In genomic region chr19:46030861-46031550, GRCh38 we compare ENCODE assay signal across 16 cellular contexts. TPM values are rescaled to one million over a fixed set of nuclear protein-coding genes. Genes with fewer than 3 reads are reported as not detected.
DNase-seq lines count a peak whose midpoint lies in the region; ATAC-seq and TF ChIP-seq lines count a peak whose summit lies in the region.
"Had no signal": no experiment of that assay in that cellular context is flagged by ENCODE, and none has a peak within 500 bp of the region (broad histone marks: within the 10 kb centered on the region; RNA-seq: fewer than 3 reads in every experiment).

No MANE protein-coding gene starts in this region.

- H3K9me3 ChIP-seq in HEK293 (ENCODE audit: control insufficient read depth, insufficient read depth, low read depth, low read length), result no peaks in the 10 kb centered on the region; the same call in 1 of the 2 replicates
- no peaks in the 10 kb centered on the region for H3K9me3 ChIP-seq in aorta (ENCODE audit: control insufficient read depth, low read length)

- 66 to 69% methylated on average over 12 of the region's 12 CpGs for WGBS in aorta, 2 donors

- POLR2A ChIA-PET in HEK293 (lab: Yijun Ruan, JAX), result no interaction called here

- DNase-seq in SW480 (ENCODE audit: low spot score), result peak; percentile 60
- DNase-seq in islet precursor cell, result peak; percentile 73
- DNase-seq in posterior vena cava (ENCODE audit: low spot score), result peak; percentile 31
- DNase-seq in stimulated activated CD4-positive, alpha-beta T cell treated with anti-CD3 and anti-CD28 coated beads, Interleukin-1b, Interleukin-23, amount 100 ng/mL, for 48 hours, result no peak
- no peak for DNase-seq in aorta
- DNase-seq: GDM1, NCI-H1048, NCI-H146, NCI-H2081 treated with DMSO at 0.1 percent for 48 hours, NCI-H226, NCI-H526 treated with DMSO at 0.1 percent for 48 hours, PC-9 had no signal

- ATAC-seq in GM18861 (IDR thresholded peaks at IDR 0.05; ENCODE audit: unreplicated experiment) (no peak), aorta (ENCODE audit: low FRiP score) (no peak)

- CTCF ChIA-PET in HEK293 (lab: Yijun Ruan, JAX), result interaction anchor here (0.7 to 21.8 kb wide), 4 partner anchors 33 to 235 kb away, joined by 3 to 625 read pairs (median 38); no protein-coding TSS in a partner anchor

- no peak for TF ChIP-seq CTCF in HEK293 (tag by site-specific recombination; IDR thresholded peaks at IDR 0.05)

- no peak overlapping the region for H3K4me3 ChIP-seq in HEK293 (ENCODE audit: low read depth, low read length)
- no peak overlapping the region for H3K4me3 ChIP-seq in aorta (ENCODE audit: low read length in 2 of 2)
- H3K4me3 ChIP-seq: BLaER1 treated with 17β-estradiol and CSF1 and Interleukin-3, amounts not matched to agents 10 nM and 100 nM; PC-9; SK-N-MC had no signal

- H3K27ac ChIP-seq in HEK293 (ENCODE audit: extremely low read depth, low read depth, low read length) (no peak overlapping the region), aorta (ENCODE audit: low read depth in 1 of 2, low read length in 2 of 2) (no peak overlapping the region)
- H3K27ac ChIP-seq: BLaER1 treated with 17β-estradiol and CSF1 and Interleukin-3, amounts not matched to agents 10 nM and 100 nM; PC-9; SK-N-MC had no signal

- intact Hi-C loops in posterior vena cava (cut with DNase I) (no loop called here), aorta (cut with DNase I) (loop anchor here in 1 of 2 donors (5.0 kb wide), 1 partner anchor 156 kb away; no protein-coding TSS in a partner anchor)

- peaks cover 0 to 5% of the 10 kb centered on the region in 2 experiments; a peak in 1 of 3 replicates for H3K36me3 ChIP-seq in HEK293 (ENCODE audit: control insufficient read depth in 2 of 2, insufficient read depth in 1 of 2, low read length in 2 of 2)
- no peaks in the 10 kb centered on the region for H3K36me3 ChIP-seq in aorta (ENCODE audit: control insufficient read depth in 1 of 2, insufficient read depth in 2 of 2, low read length in 1 of 2)

- no peaks in the 10 kb centered on the region for H3K27me3 ChIP-seq in aorta (ENCODE audit: control insufficient read depth in 1 of 2, insufficient read depth in 2 of 2, low read length in 1 of 2)

- peaks cover 8% of the 10 kb centered on the region; the same call in 1 of the 2 replicates for H3K4me1 ChIP-seq in HEK293 (ENCODE audit: control insufficient read depth, insufficient read depth, low read length)
- H3K4me1 ChIP-seq in aorta (ENCODE audit: control insufficient read depth in 1 of 2, insufficient read depth in 2 of 2, low read length in 2 of 2), result no peaks in the 10 kb centered on the region

TF ChIP-seq in HEK293, 187 proteins besides CTCF, POLR2A, EP300 and RAD21:
- TF ChIP-seq TRIM28 (IDR thresholded peaks at IDR 0.05; ENCODE audit: borderline replicate concordance, low read length) (no peak), SP7 (tag by site-specific recombination; IDR thresholded peaks at IDR 0.05) (peak; percentile 73)

RNA-seq across cellular contexts. Expression of gene PGLYRP1, which starts 8.2 kb away (rescaled TPM):
- total RNA-seq in posterior vena cava (not detected), aorta (1 to 10 TPM in 1 of 2 donors, not detected in 1; 1.4 TPM)
- polyA plus RNA-seq in aorta, result 1 to 10 TPM in 1 of 2 donors, not detected in 1; 1.9 TPM
- total RNA-seq: PC-9 had no signal

RNA-seq across cellular contexts. Expression of gene IGFL4, which starts 9.8 kb away (rescaled TPM):
- not detected for total RNA-seq in posterior vena cava
- total RNA-seq in aorta, result not detected
- polyA plus RNA-seq in aorta, result not detected
- total RNA-seq: PC-9 had no signal

RNA-seq across cellular contexts. Expression of gene CCDC61, which starts 35.7 kb away (rescaled TPM):
- total RNA-seq in posterior vena cava (10 to 100 TPM in 1 of 2 donors, 1 to 10 TPM in 1; 10.0 to 12.9 TPM), aorta (10 to 100 TPM; 11.7 to 24.0 TPM)
- polyA plus RNA-seq in aorta, result 10 to 100 TPM in 1 of 2 donors, under 1 TPM in 1; 0.50 to 19.4 TPM

RNA-seq across cellular contexts. Expression of gene NOVA2, which starts 57.3 kb away (rescaled TPM):
- total RNA-seq in posterior vena cava, result 1 to 10 TPM; 7.9 to 8.0 TPM
- total RNA-seq in aorta, result 10 to 100 TPM in 1 of 2 donors, 1 to 10 TPM in 1; 8.1 to 18.2 TPM
- under 1 TPM in 1 of 2 donors, not detected in 1; 0.13 TPM for polyA plus RNA-seq in aorta
- total RNA-seq: PC-9 had no signal

Comparison
In these comparisons a context has a peak if more than half of its experiments do, and no peak if none do; other contexts are left out.
1. DNase-seq: peak in SW480 (single experiment), islet precursor cell (single experiment) and posterior vena cava (single experiment); none in stimulated activated CD4-positive, alpha-beta T cell treated with anti-CD3 and anti-CD28 coated beads, Interleukin-1b, Interleukin-23, amount 100 ng/mL, for 48 hours (single experiment) and aorta (0 of 2).